In the genomic region with DNA sequence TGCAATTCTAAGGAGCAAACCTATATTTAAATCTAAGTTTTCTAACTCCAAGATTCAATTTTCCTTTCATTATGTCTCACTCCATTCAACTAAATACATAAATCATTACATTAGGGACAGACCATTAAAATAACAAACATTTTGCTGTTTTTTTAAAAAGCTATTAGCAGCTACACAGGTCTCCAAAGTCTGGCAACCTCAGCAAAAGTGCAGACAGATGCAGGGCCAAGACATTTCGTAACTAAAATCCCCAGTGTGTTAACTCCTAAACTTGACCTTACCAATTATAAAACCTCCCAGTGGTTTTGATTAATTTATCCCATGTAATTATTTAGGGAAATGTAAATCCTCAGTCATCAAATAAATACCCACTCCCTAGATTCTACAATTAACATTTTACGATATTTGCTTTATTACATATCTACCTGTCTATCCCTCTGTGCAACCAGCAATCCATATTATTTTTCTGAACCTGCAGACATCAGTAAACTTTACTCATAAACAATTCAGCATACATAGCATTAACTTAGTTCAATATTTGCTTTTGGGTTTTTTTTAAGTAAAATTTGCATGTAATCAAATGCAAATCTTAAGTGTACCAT, we compare ENCODE assay signal across 17 cellular contexts.
DNase-seq lines count a peak whose midpoint lies in the region; ATAC-seq and TF ChIP-seq lines count a peak whose summit lies in the region.
"Had no signal": no experiment of that assay in that cellular context is flagged by ENCODE, and none has a peak within 500 bp of the region (broad histone marks: within the 10 kb centered on the region; RNA-seq: fewer than 3 reads in every experiment).

No MANE protein-coding gene starts in this region.

- peaks cover 0 to 30% of the 10 kb centered on the region in 2 donors for H3K4me1 ChIP-seq in ascending aorta
- peaks cover 0 to 65% (median 16%) of the 10 kb centered on the region in 4 donors for H3K4me1 ChIP-seq in tibial artery
- H3K4me1 ChIP-seq: BLaER1, Caco-2 had no signal

- DNase-seq in DMS 273 (lab: John Stamatoyannopoulos, UW; ENCODE audit: unreplicated experiment) (peak; percentile 22), DMS 273 treated with DMSO at 0.1 percent for 48 hours (lab: John Stamatoyannopoulos, UW) (no peak), NCI-H69 (lab: John Stamatoyannopoulos, UW) (peak; percentile 97), ascending aorta (ENCODE audit: low spot score in 2 of 2) (no peak), tibial artery (no peak), sciatic nerve (ENCODE audit: low spot score) (no peak)
- no peak for DNase-seq in stimulated activated naive CD8-positive, alpha-beta T cell treated with anti-CD3 and anti-CD28 coated beads, Interleukin-15, amount 100 ng/mL, for 72 hours
- DNase-seq: 8988T; AML-193; Caco-2; CD8-positive, alpha-beta memory T cell; H7; IMR-90 had no signal

- H3K9me3 Mint-ChIP-seq in stimulated activated naive CD8-positive, alpha-beta T cell treated with anti-CD3 and anti-CD28 coated beads, Interleukin-15, amount 100 ng/mL, for 72 hours = no peaks in the 10 kb centered on the region
- H3K9me3 Mint-ChIP-seq: CD8-positive, alpha-beta memory T cell; GM23338 had no signal

- no peaks in the 10 kb centered on the region for H3K9me3 ChIP-seq in ascending aorta
- H3K9me3 ChIP-seq in tibial artery = no peaks in the 10 kb centered on the region
- H3K9me3 ChIP-seq: BLaER1, Caco-2 had no signal

- H3K27ac ChIP-seq in ascending aorta (peak overlapping the region; percentile 3 to 47), tibial artery (peak overlapping the region; percentile 13 to 48)
- H3K27ac ChIP-seq: BLaER1 had no signal

- no peak for ATAC-seq in stimulated activated naive CD8-positive, alpha-beta T cell treated with anti-CD3 and anti-CD28 coated beads, Interleukin-15, amount 100 ng/mL, for 72 hours
- no peak for ATAC-seq in sciatic nerve
- ATAC-seq in GM18861 (IDR thresholded peaks at IDR 0.05; ENCODE audit: unreplicated experiment) = no peak
- ATAC-seq: GM12878, GM23338 had no signal

- H3K27me3 Mint-ChIP-seq in stimulated activated naive CD8-positive, alpha-beta T cell treated with anti-CD3 and anti-CD28 coated beads, Interleukin-15, amount 100 ng/mL, for 72 hours = no peaks in the 10 kb centered on the region

- H3K4me3 Mint-ChIP-seq in stimulated activated naive CD8-positive, alpha-beta T cell treated with anti-CD3 and anti-CD28 coated beads, Interleukin-15, amount 100 ng/mL, for 72 hours = no peak overlapping the region
- H3K4me3 Mint-ChIP-seq: CD8-positive, alpha-beta memory T cell; GM23338 had no signal

- no peaks in the 10 kb centered on the region for H3K27me3 ChIP-seq in ascending aorta
- H3K27me3 ChIP-seq in tibial artery = no peaks in the 10 kb centered on the region
- H3K27me3 ChIP-seq: BLaER1 had no signal

- no peak for TF ChIP-seq CTCF in ascending aorta (IDR thresholded peaks at IDR 0.05)
- no peak for TF ChIP-seq CTCF in tibial artery (IDR thresholded peaks at IDR 0.05)

- H3K27ac Mint-ChIP-seq in stimulated activated naive CD8-positive, alpha-beta T cell treated with anti-CD3 and anti-CD28 coated beads, Interleukin-15, amount 100 ng/mL, for 72 hours = no peak overlapping the region
- H3K27ac Mint-ChIP-seq: CD8-positive, alpha-beta memory T cell; GM23338 had no signal

- H3K4me3 ChIP-seq in ascending aorta (no peak overlapping the region), tibial artery (no peak overlapping the region)
- H3K4me3 ChIP-seq: BLaER1, GM12878, GM23338 had no signal

- no peaks in the 10 kb centered on the region for H3K4me1 Mint-ChIP-seq in stimulated activated naive CD8-positive, alpha-beta T cell treated with anti-CD3 and anti-CD28 coated beads, Interleukin-15, amount 100 ng/mL, for 72 hours
- H3K4me1 Mint-ChIP-seq: CD8-positive, alpha-beta memory T cell; GM23338 had no signal

- H3K36me3 ChIP-seq in ascending aorta (no peaks in the 10 kb centered on the region), tibial artery (no peaks in the 10 kb centered on the region)
- H3K36me3 ChIP-seq: BLaER1 had no signal

- intact Hi-C loops in ascending aorta (cut with DNase I) (no loop called here), tibial artery (cut with DNase I; ENCODE audit: low total_unique reads) (no loop called here), sciatic nerve (cut with DNase I) (no loop called here)

Comparison
In these comparisons a context has a peak if more than half of its experiments do, and no peak if none do; other contexts are left out.
1. DNase-seq: peak in DMS 273 (single experiment) and NCI-H69 (single experiment); none in DMS 273 treated with DMSO at 0.1 percent for 48 hours (single experiment), ascending aorta (0 of 2), tibial artery (0 of 2), stimulated activated naive CD8-positive, alpha-beta T cell treated with anti-CD3 and anti-CD28 coated beads, Interleukin-15, amount 100 ng/mL, for 72 hours (0 of 2) and sciatic nerve (single experiment).